35 cellular contexts compared by ENCODE assay signal in genomic region chr21:19704832-19705231, GRCh38.
"Had no signal": no experiment of that assay in that cellular context is flagged by ENCODE, and none has a peak within 500 bp of the region (broad histone marks: within the 10 kb centered on the region; RNA-seq: fewer than 3 reads in every experiment).

No MANE protein-coding gene starts in this region.

- H3K4me3 ChIP-seq: MG63 had no signal

- H3K36me3 ChIP-seq: MG63 had no signal

- H3K27me3 ChIP-seq: MG63 had no signal

- H3K9me3 ChIP-seq: MG63 had no signal

- DNase-seq: Karpas-422, Kasumi-1, MG63, MM.1S, MV-4-11, NCI-H1048, NCI-H1092, NCI-H1092 treated with DMSO at 0.1 percent for 48 hours, NCI-H1105, NCI-H1105 treated with DMSO at 0.1 percent for 48 hours, NCI-H1417, NCI-H1417 treated with DMSO at 0.1 percent for 48 hours, NCI-H1436, NCI-H1436 treated with DMSO at 0.1 percent for 48 hours, NCI-H146, NCI-H1694, NCI-H1694 treated with DMSO at 0.1 percent for 48 hours, NCI-H187, NCI-H187 treated with DMSO at 0.1 percent for 48 hours, NCI-H1930, NCI-H2029, NCI-H2029 treated with DMSO at 0.1 percent for 48 hours, NCI-H2081, NCI-H2081 treated with DMSO at 0.1 percent for 48 hours, NCI-H2107, NCI-H2171, NCI-H2171 treated with DMSO at 0.1 percent for 48 hours, NCI-H2227 treated with DMSO at 0.1 percent for 48 hours, NCI-H226, NCI-H345, NCI-H446, NCI-H446 treated with DMSO at 0.1 percent for 48 hours, NCI-H510A, NCI-H510A treated with DMSO at 0.1 percent for 48 hours, NCI-H524 had no signal
